In the genomic region with DNA sequence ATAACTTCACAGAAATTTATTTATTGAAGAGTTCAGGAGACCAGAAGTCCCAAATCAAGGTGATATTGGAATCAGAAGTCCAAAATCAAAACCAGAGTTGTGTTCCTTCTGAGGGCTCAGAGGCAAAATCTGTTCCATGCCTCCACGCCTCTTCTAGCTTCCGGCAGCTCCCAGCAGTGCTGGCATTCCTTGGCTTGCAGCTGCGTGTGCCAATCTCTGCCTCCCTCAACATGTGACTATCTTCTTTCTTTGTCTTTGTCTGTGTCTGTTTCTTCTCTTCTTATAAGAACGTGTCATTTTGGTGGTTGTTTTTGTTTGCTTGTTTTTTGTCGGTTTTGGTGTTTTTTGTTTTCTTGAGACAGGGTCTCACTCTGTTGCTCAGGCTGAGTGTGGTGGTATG, we compare ENCODE assay signal across 18 cellular contexts.
"Had no signal": no experiment of that assay in that cellular context is flagged by ENCODE, and none has a peak within 500 bp of the region (broad histone marks: within the 10 kb centered on the region; RNA-seq: fewer than 3 reads in every experiment).

No MANE protein-coding gene starts in this region.

- H3K4me3 Mint-ChIP-seq: activated CD4-positive, alpha-beta T cell treated with anti-CD3 and anti-CD28 coated beads, Interleukin-2, amount 10 ng/mL, durations not matched to agents 24 days and 14 days; activated T-cell treated with anti-CD3 and anti-CD28 coated beads, Interleukin-2, amount 50 U/mL, for 72 hours; neural crest cell; T-helper 1 cell treated with Interleukin-12 subunit alpha and Interleukin-12 subunit beta and Interleukin-4 antibody, amounts not matched to agents 30 μg/mL and 1 μg/mL, for 36 hours; type B pancreatic cell; WTC11 had no signal

- H3K27ac Mint-ChIP-seq: activated CD4-positive, alpha-beta T cell treated with anti-CD3 and anti-CD28 coated beads, Interleukin-2, amount 10 ng/mL, durations not matched to agents 24 days and 14 days; T-helper 1 cell treated with Interleukin-12 subunit alpha and Interleukin-12 subunit beta and Interleukin-4 antibody, amounts not matched to agents 30 μg/mL and 1 μg/mL, for 36 hours; type B pancreatic cell; WTC11 had no signal

- ATAC-seq: activated T-cell treated with anti-CD3 and anti-CD28 coated beads, Interleukin-2, amount 50 U/mL, for 72 hours; body of pancreas; gastrocnemius medialis; heart right ventricle; left lobe of liver; mucosa of descending colon; WTC11 had no signal

- H3K36me3 Mint-ChIP-seq: type B pancreatic cell, WTC11 had no signal

- DNase-seq: activated CD4-positive, alpha-beta T cell treated with anti-CD3 and anti-CD28 coated beads, Interleukin-2, amount 10 ng/mL, durations not matched to agents 24 days and 14 days; activated naive CD4-positive, alpha-beta T cell; activated T-cell treated with anti-CD3 and anti-CD28 coated beads, Interleukin-2, amount 50 U/mL, for 72 hours; body of pancreas; central memory CD4-positive, alpha-beta T cell; effector CD8-positive, alpha-beta T cell; gastrocnemius medialis; heart right ventricle; islet precursor cell; mammary epithelial cell; mucosa of descending colon; ovary; SK-N-SH had no signal

- H3K9me3 Mint-ChIP-seq: type B pancreatic cell, WTC11 had no signal

- H3K27me3 Mint-ChIP-seq: activated CD4-positive, alpha-beta T cell treated with anti-CD3 and anti-CD28 coated beads, Interleukin-2, amount 10 ng/mL, durations not matched to agents 24 days and 14 days had no signal
